In genomic region chr20:48051810-48052491, GRCh38 we compare ENCODE assay signal across 10 cellular contexts.
A peak's percentile ranks its signal among the peaks of the same experiment; 100 is the strongest.
DNase-seq lines count a peak whose midpoint lies in the region; ATAC-seq and TF ChIP-seq lines count a peak whose summit lies in the region.
"Had no signal": no experiment of that assay in that cellular context is flagged by ENCODE, and none has a peak within 500 bp of the region (broad histone marks: within the 10 kb centered on the region; RNA-seq: fewer than 3 reads in every experiment).

No MANE protein-coding gene starts in this region.

- H3K27ac ChIP-seq in mammary epithelial cell (ENCODE audit: insufficient read depth, low read depth, low read length): peak overlapping the region; percentile 23
- H3K27ac ChIP-seq in tibial nerve: no peak overlapping the region

- H3K9me3 ChIP-seq in mammary epithelial cell (replicated peaks; ENCODE audit: insufficient read depth, low read length): peaks cover 2% of the 10 kb centered on the region
- no peaks in the 10 kb centered on the region for H3K9me3 ChIP-seq in tibial nerve

- dilution Hi-C loops in mammary epithelial cell (cut with HindIII; ENCODE audit: low sequenced_read_pairs): no loop called here

- no peaks in the 10 kb centered on the region for H4K20me1 ChIP-seq in mammary epithelial cell (ENCODE audit: insufficient read depth, low read length)

- CTCF ChIA-PET in mammary epithelial cell (lab: Charles Lee; ENCODE audit: low non-redundant PET): interaction anchor here (0.6 kb wide), 1 partner anchor 138 kb away, joined by 3 read pairs; no protein-coding TSS in a partner anchor

- no peak overlapping the region for H2AFZ ChIP-seq in mammary epithelial cell (ENCODE audit: low read depth, low read length)

- DNase-seq in DMS79 (lab: John Stamatoyannopoulos, UW) (peak; percentile 78), NCI-H128 (lab: John Stamatoyannopoulos, UW; ENCODE audit: unreplicated experiment) (peak; percentile 59), mammary epithelial cell (peak; percentile 85), medulla oblongata (ENCODE audit: extremely low spot score) (peak; percentile 4), tibial nerve (ENCODE audit: low spot score in 2 of 2) (no peak), GF-D8 (lab: John Stamatoyannopoulos, UW) (no peak)
- DNase-seq: activated effector memory CD4-positive, alpha-beta T cell treated with Interleukin-2 at 50 U/mL for 16 hours; NK-92 treated with Interleukin-12 subunit alpha and Interleukin-12 subunit beta, amount 100 ng/mL, for 24 hours had no signal

- H3K27me3 ChIP-seq in mammary epithelial cell (ENCODE audit: insufficient read depth, low read length): no peaks in the 10 kb centered on the region
- no peaks in the 10 kb centered on the region for H3K27me3 ChIP-seq in tibial nerve

- no peaks in the 10 kb centered on the region for H3K79me2 ChIP-seq in mammary epithelial cell (ENCODE audit: insufficient read depth, low read length)

- TF ChIP-seq CTCF in mammary epithelial cell (conservative IDR thresholded peaks at IDR 0.05 in 1 of 2, IDR thresholded peaks at IDR 0.05 in 1 of 2; ENCODE audit: extremely low read depth in 1 of 2, insufficient read depth in 1 of 2, low read depth in 1 of 2, low read length in 2 of 2): no peak
- TF ChIP-seq CTCF in tibial nerve (IDR thresholded peaks at IDR 0.05): no peak

- no peak for TF ChIP-seq POLR2A in tibial nerve (IDR thresholded peaks at IDR 0.05)

- 0% methylated on average over 3 of the region's 3 CpGs for WGBS in mammary epithelial cell (ENCODE audit: low coverage, missing lambda C conversion rate)
- 30 to 38% methylated on average over 3 of the region's 3 CpGs for WGBS in tibial nerve, 2 donors

- peaks cover 13% of the 10 kb centered on the region for H3K4me1 ChIP-seq in mammary epithelial cell (ENCODE audit: insufficient read depth, low read length)
- H3K4me1 ChIP-seq in tibial nerve: no peaks in the 10 kb centered on the region

- ATAC-seq in HG03039 (IDR thresholded peaks at IDR 0.05; ENCODE audit: unreplicated experiment) (no peak), GM18907 (IDR thresholded peaks at IDR 0.05; ENCODE audit: unreplicated experiment) (no peak)

- no TSS peak for BruUV-seq in mammary epithelial cell (replicated peaks; lab: Mats Ljungman, UMichigan)

- H3K4me3 ChIP-seq in mammary epithelial cell (replicated peaks in 1 of 3; ENCODE audit: insufficient read depth in 1 of 3, low read depth in 2 of 3, low read length in 3 of 3) (no peak overlapping the region), tibial nerve (no peak overlapping the region)

- intact Hi-C loops in mammary epithelial cell (cut with micrococcal nuclease): loop anchor here (5.0 kb wide), 1 partner anchor 135 kb away; no protein-coding TSS in a partner anchor

- no peak for TF ChIP-seq EP300 in tibial nerve (IDR thresholded peaks at IDR 0.05)

- in situ Hi-C loops in mammary epithelial cell (cut with MboI; ENCODE audit: low sequenced_read_pairs in 2 of 2): no loop called here

- H3K36me3 ChIP-seq in mammary epithelial cell (ENCODE audit: insufficient read depth, low read length) (no peaks in the 10 kb centered on the region), tibial nerve (no peaks in the 10 kb centered on the region)

- no peak overlapping the region for H3K4me2 ChIP-seq in mammary epithelial cell (ENCODE audit: insufficient read depth, low read depth, low read length)

- no peak overlapping the region for H3K9ac ChIP-seq in mammary epithelial cell (ENCODE audit: insufficient read depth, low read length)

Comparison
In these comparisons a context has a peak if more than half of its experiments do, and no peak if none do; other contexts are left out.
1. DNase-seq: peak in DMS79 (single experiment), NCI-H128 (single experiment), mammary epithelial cell (single experiment) and medulla oblongata (single experiment); none in tibial nerve (0 of 2) and GF-D8 (single experiment).